ENCODE assay signal across 11 cellular contexts in genomic region chr20:38842017-38842416, GRCh38. TPM values are rescaled to one million over a fixed set of nuclear protein-coding genes. Genes with fewer than 3 reads are reported as not detected.
DNase-seq lines count a peak whose midpoint lies in the region; ATAC-seq and TF ChIP-seq lines count a peak whose summit lies in the region.
"Had no signal": no experiment of that assay in that cellular context is flagged by ENCODE, and none has a peak within 500 bp of the region (broad histone marks: within the 10 kb centered on the region; RNA-seq: fewer than 3 reads in every experiment).

No MANE protein-coding gene starts in this region.

- peak overlapping the region; percentile 92 for H3K27ac ChIP-seq in OCI-LY3 (ENCODE audit: low read length)
- no peak overlapping the region for H3K27ac ChIP-seq in uterus

- peak overlapping the region; percentile 74 for H3K4me3 Mint-ChIP-seq in activated CD4-positive, alpha-beta T cell treated with anti-CD3 and anti-CD28 coated beads, Interleukin-2, amount 10 ng/mL, durations not matched to agents 24 days and 14 days
- H3K4me3 Mint-ChIP-seq in stimulated activated effector memory CD8-positive, alpha-beta T cell treated with anti-CD3 and anti-CD28 coated beads, Interleukin-12 subunit alpha, Interleukin-12 subunit beta, amount 100 ng/mL, for 72 hours = peak overlapping the region; percentile 63
- H3K4me3 Mint-ChIP-seq: endodermal cell had no signal

- peaks cover 70% of the 10 kb centered on the region for H3K36me3 Mint-ChIP-seq in activated CD4-positive, alpha-beta T cell treated with anti-CD3 and anti-CD28 coated beads, Interleukin-2, amount 10 ng/mL, durations not matched to agents 24 days and 14 days (ENCODE audit: low read depth)
- peaks cover 74% of the 10 kb centered on the region for H3K36me3 Mint-ChIP-seq in stimulated activated effector memory CD8-positive, alpha-beta T cell treated with anti-CD3 and anti-CD28 coated beads, Interleukin-12 subunit alpha, Interleukin-12 subunit beta, amount 100 ng/mL, for 72 hours

- peak overlapping the region; percentile 36 for H3K4me3 ChIP-seq in OCI-LY3 (ENCODE audit: low read length)
- no peak overlapping the region for H3K4me3 ChIP-seq in uterus
- H3K4me3 ChIP-seq: lung had no signal

- peaks cover 69% of the 10 kb centered on the region for H3K36me3 ChIP-seq in OCI-LY3 (replicated peaks; ENCODE audit: low read depth, low read length)
- H3K36me3 ChIP-seq in uterus = no peaks in the 10 kb centered on the region

- H3K27ac Mint-ChIP-seq in activated CD4-positive, alpha-beta T cell treated with anti-CD3 and anti-CD28 coated beads, Interleukin-2, amount 10 ng/mL, durations not matched to agents 24 days and 14 days = peak overlapping the region; percentile 98
- H3K27ac Mint-ChIP-seq in stimulated activated effector memory CD8-positive, alpha-beta T cell treated with anti-CD3 and anti-CD28 coated beads, Interleukin-12 subunit alpha, Interleukin-12 subunit beta, amount 100 ng/mL, for 72 hours = peak overlapping the region; percentile 81
- H3K27ac Mint-ChIP-seq: endodermal cell had no signal

- peak; percentile 30 for ATAC-seq in HG02763 (IDR thresholded peaks at IDR 0.05; ENCODE audit: unreplicated experiment)
- no peak for ATAC-seq in stimulated activated effector memory CD8-positive, alpha-beta T cell treated with anti-CD3 and anti-CD28 coated beads, Interleukin-12 subunit alpha, Interleukin-12 subunit beta, amount 100 ng/mL, for 72 hours

- TF ChIP-seq CTCF in OCI-LY3 (IDR thresholded peaks at IDR 0.05; ENCODE audit: low read depth, low read length) = no peak
- TF ChIP-seq CTCF in uterus (IDR thresholded peaks at IDR 0.05) = no peak

- H3K9me3 Mint-ChIP-seq in activated CD4-positive, alpha-beta T cell treated with anti-CD3 and anti-CD28 coated beads, Interleukin-2, amount 10 ng/mL, durations not matched to agents 24 days and 14 days = no peaks in the 10 kb centered on the region
- H3K9me3 Mint-ChIP-seq in stimulated activated effector memory CD8-positive, alpha-beta T cell treated with anti-CD3 and anti-CD28 coated beads, Interleukin-12 subunit alpha, Interleukin-12 subunit beta, amount 100 ng/mL, for 72 hours = no peaks in the 10 kb centered on the region
- H3K9me3 Mint-ChIP-seq: endodermal cell had no signal

- no peaks in the 10 kb centered on the region for H4K20me1 ChIP-seq in OCI-LY3 (ENCODE audit: insufficient read depth, low read length)

- H3K4me1 ChIP-seq in OCI-LY3 (ENCODE audit: low read length) (peaks cover 93% of the 10 kb centered on the region), uterus (no peaks in the 10 kb centered on the region)

- TF ChIP-seq POLR2A in uterus (IDR thresholded peaks at IDR 0.05) = no peak

- no peaks in the 10 kb centered on the region for H3K9me3 ChIP-seq in OCI-LY3 (ENCODE audit: insufficient read depth, low read length)
- no peaks in the 10 kb centered on the region for H3K9me3 ChIP-seq in uterus

- no peak overlapping the region for H2AFZ ChIP-seq in OCI-LY3 (ENCODE audit: low read depth, low read length)

- peaks cover 61% of the 10 kb centered on the region for H3K4me1 Mint-ChIP-seq in activated CD4-positive, alpha-beta T cell treated with anti-CD3 and anti-CD28 coated beads, Interleukin-2, amount 10 ng/mL, durations not matched to agents 24 days and 14 days
- H3K4me1 Mint-ChIP-seq in stimulated activated effector memory CD8-positive, alpha-beta T cell treated with anti-CD3 and anti-CD28 coated beads, Interleukin-12 subunit alpha, Interleukin-12 subunit beta, amount 100 ng/mL, for 72 hours = peaks cover 77% of the 10 kb centered on the region
- H3K4me1 Mint-ChIP-seq: endodermal cell had no signal

- DNase-seq in activated CD4-positive, alpha-beta T cell treated with anti-CD3 and anti-CD28 coated beads, Interleukin-2, amount 10 ng/mL, durations not matched to agents 24 days and 14 days = peak; percentile 71
- no peak for DNase-seq in activated CD4-positive, alpha-beta T cell treated with anti-CD3 and anti-CD28 coated beads for 4 hours
- no peak for DNase-seq in stimulated activated effector memory CD8-positive, alpha-beta T cell treated with anti-CD3 and anti-CD28 coated beads, Interleukin-12 subunit alpha, Interleukin-12 subunit beta, amount 100 ng/mL, for 72 hours (ENCODE audit: low spot score in 2 of 2)
- DNase-seq in NCI-H128 (lab: John Stamatoyannopoulos, UW; ENCODE audit: unreplicated experiment) (no peak), amygdala (lab: John Stamatoyannopoulos, UW) (no peak), uterus (no peak)
- DNase-seq: activated CD4-positive, alpha-beta T cell treated with anti-CD3 and anti-CD28 coated beads for 1 hour; endodermal cell had no signal

- peaks cover 87% of the 10 kb centered on the region for H3K79me2 ChIP-seq in OCI-LY3 (ENCODE audit: low read length)

- H3K4me2 ChIP-seq in OCI-LY3 (ENCODE audit: low read length) = peak overlapping the region; percentile 71

- no peaks in the 10 kb centered on the region for H3K27me3 Mint-ChIP-seq in activated CD4-positive, alpha-beta T cell treated with anti-CD3 and anti-CD28 coated beads, Interleukin-2, amount 10 ng/mL, durations not matched to agents 24 days and 14 days

- H3K9ac ChIP-seq in OCI-LY3 (ENCODE audit: low read length) = peak overlapping the region; percentile 75

- H3K27me3 ChIP-seq in OCI-LY3 (ENCODE audit: low read depth, low read length) = no peaks in the 10 kb centered on the region
- H3K27me3 ChIP-seq in uterus = no peaks in the 10 kb centered on the region

- intact Hi-C loops in activated CD4-positive, alpha-beta T cell treated with anti-CD3 and anti-CD28 coated beads, Interleukin-2, amount 10 ng/mL, durations not matched to agents 24 days and 14 days (cut with micrococcal nuclease) = loop anchor here (2.0 kb wide), 3 partner anchors 13 to 51 kb away; partner anchors contain the start of gene PPP1R16B
- intact Hi-C loops in uterus (cut with DNase I; ENCODE audit: low total_unique reads) = no loop called here

RNA-seq across cellular contexts. Expression of gene PPP1R16B, which starts 36.5 kb away (rescaled TPM):
- 133 TPM in 2 replicates for total RNA-seq in activated CD4-positive, alpha-beta T cell treated with anti-CD3 and anti-CD28 coated beads, Interleukin-2, amount 10 ng/mL, durations not matched to agents 24 days and 14 days
- total RNA-seq in uterus = 10 to 100 TPM in 3 of 4 donors, 1 to 10 TPM in 1; 7.6 to 15.8 (median 12.5) TPM
